8 cellular contexts compared by ENCODE assay signal in the genomic region with DNA sequence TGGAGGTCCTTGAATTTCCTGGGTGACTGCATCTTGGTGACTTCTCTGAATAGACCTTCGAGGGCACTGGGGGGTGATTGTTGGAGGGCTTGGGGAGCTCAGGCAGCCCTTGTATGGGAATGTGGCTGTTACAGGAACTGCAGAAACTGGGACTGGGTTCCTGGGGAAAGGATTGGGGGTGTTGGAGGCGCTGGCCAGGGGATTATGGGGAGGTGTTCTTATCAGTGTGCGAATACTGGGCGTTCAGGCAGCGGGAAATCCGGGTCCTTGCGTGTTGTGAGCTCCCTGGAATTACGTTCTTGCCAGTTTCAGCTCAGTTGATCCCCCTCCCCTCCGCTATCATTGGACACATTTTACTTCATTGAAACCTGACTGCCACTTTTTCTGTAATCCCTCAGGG. TPM values are rescaled to one million over a fixed set of nuclear protein-coding genes. Genes with fewer than 3 reads are reported as not detected.
A peak's percentile ranks its signal among the peaks of the same experiment; 100 is the strongest.
DNase-seq lines count a peak whose midpoint lies in the region; ATAC-seq and TF ChIP-seq lines count a peak whose summit lies in the region.
"Not testable (repeated sequence)": the region's sequence is repeated elsewhere in the genome, so short reads cannot be mapped to it uniquely, and the experiment has no call there.

No MANE protein-coding gene starts in this region.

- not testable (repeated sequence) for TF ChIP-seq EP300 in SK-N-SH (IDR thresholded peaks at IDR 0.05; ENCODE audit: borderline replicate concordance in 1 of 2, low read depth in 1 of 2, low read length in 1 of 2)

- H2AFZ ChIP-seq in SK-N-SH (ENCODE audit: low read depth); mammary epithelial cell (ENCODE audit: low read depth, low read length): not testable (repeated sequence)

- not testable (repeated sequence) for H3K9ac ChIP-seq in HUES6 (ENCODE audit: low read length); mammary epithelial cell (ENCODE audit: insufficient read depth, low read length)
- peak overlapping the region; percentile 80; the same call in 1 of the 2 replicates for H3K9ac ChIP-seq in SK-N-SH

- TF ChIP-seq CTCF in CD4-positive, alpha-beta T cell (IDR thresholded peaks at IDR 0.05); SK-N-SH (IDR thresholded peaks at IDR 0.05); mammary epithelial cell (conservative IDR thresholded peaks at IDR 0.05 in 1 of 2, IDR thresholded peaks at IDR 0.05 in 1 of 2; ENCODE audit: extremely low read depth in 1 of 2, insufficient read depth in 1 of 2, low read depth in 1 of 2, low read length in 2 of 2); fibroblast of villous mesenchyme (IDR thresholded peaks at IDR 0.05; ENCODE audit: insufficient read depth, low read depth, low read length); nephron (IDR thresholded peaks at IDR 0.05; ENCODE audit: unreplicated experiment in 3 of 3); type B pancreatic cell (conservative IDR thresholded peaks at IDR 0.05): not testable (repeated sequence)

- H3F3A ChIP-seq in SK-N-SH (replicated peaks; ENCODE audit: insufficient read depth), result not testable (repeated sequence)

- in situ Hi-C loops in mammary epithelial cell (cut with MboI; ENCODE audit: low sequenced_read_pairs in 2 of 2), result not testable (repeated sequence)

- H3K27me3 Mint-ChIP-seq in CD4-positive, alpha-beta T cell; activated T-cell treated with anti-CD3 and anti-CD28 coated beads, Interleukin-2, amount 50 U/mL, for 4 hours (ENCODE audit: low read depth); nephron (ENCODE audit: low read depth); type B pancreatic cell: not testable (repeated sequence)

- H3K79me2 ChIP-seq in SK-N-SH (ENCODE audit: insufficient read depth), result peaks cover 65% of the 10 kb centered on the region
- H3K79me2 ChIP-seq in mammary epithelial cell (ENCODE audit: insufficient read depth, low read length), result peaks cover 58% of the 10 kb centered on the region

- H3K4me2 ChIP-seq in SK-N-SH, result peak overlapping the region; percentile 86
- H3K4me2 ChIP-seq in mammary epithelial cell (ENCODE audit: insufficient read depth, low read depth, low read length), result peak overlapping the region; percentile 70

- BruUV-seq in mammary epithelial cell (replicated peaks; lab: Mats Ljungman, UMichigan), result not testable (repeated sequence)

- H3K9me3 Mint-ChIP-seq in CD4-positive, alpha-beta T cell; activated T-cell treated with anti-CD3 and anti-CD28 coated beads, Interleukin-2, amount 50 U/mL, for 4 hours; nephron; type B pancreatic cell: not testable (repeated sequence)

- peaks cover 36% of the 10 kb centered on the region for H4K20me1 ChIP-seq in SK-N-SH (ENCODE audit: insufficient read depth)
- not testable (repeated sequence) for H4K20me1 ChIP-seq in mammary epithelial cell (ENCODE audit: insufficient read depth, low read length)

- dilution Hi-C loops in mammary epithelial cell (cut with HindIII; ENCODE audit: low sequenced_read_pairs), result not testable (repeated sequence)

- 66% methylated on average over 8 of the region's 9 CpGs for WGBS in SK-N-SH (ENCODE audit: low lambda C conversion rate)
- 100% methylated on average over 8 of the region's 9 CpGs for WGBS in mammary epithelial cell (ENCODE audit: low coverage, missing lambda C conversion rate)

- H3K36me3 ChIP-seq in HUES6 (ENCODE audit: control insufficient read depth, insufficient read depth, low read length), result peaks cover 24% of the 10 kb centered on the region
- H3K36me3 ChIP-seq in SK-N-SH (replicated peaks in 1 of 2; ENCODE audit: control insufficient read depth in 1 of 2, insufficient read depth in 2 of 2, low read length in 1 of 2), result peaks cover 23 to 24% of the 10 kb centered on the region in 2 experiments
- peaks cover 12% of the 10 kb centered on the region for H3K36me3 ChIP-seq in mammary epithelial cell (ENCODE audit: insufficient read depth, low read length)

- H3K27me3 ChIP-seq in CD4-positive, alpha-beta T cell (ENCODE audit: control insufficient read depth, insufficient read depth, low read length); HUES6 (ENCODE audit: control insufficient read depth, insufficient read depth, low read length); SK-N-SH (ENCODE audit: insufficient read depth); mammary epithelial cell (ENCODE audit: insufficient read depth, low read length): not testable (repeated sequence)

- H3K9me3 ChIP-seq in CD4-positive, alpha-beta T cell (ENCODE audit: control insufficient read depth, low read length); HUES6 (ENCODE audit: control insufficient read depth, insufficient read depth, low read depth, low read length); SK-N-SH; mammary epithelial cell (replicated peaks; ENCODE audit: insufficient read depth, low read length): not testable (repeated sequence)

- peak overlapping the region; percentile 72 for H3K27ac Mint-ChIP-seq in CD4-positive, alpha-beta T cell
- H3K27ac Mint-ChIP-seq in nephron (peak overlapping the region in 1 of 3 experiments; percentile 8), type B pancreatic cell (peak overlapping the region; percentile 87)

- CTCF ChIA-PET in CD4-positive, alpha-beta T cell (lab: Charles Lee); SK-N-SH (lab: Yijun Ruan, JAX); mammary epithelial cell (lab: Charles Lee; ENCODE audit: low non-redundant PET): not testable (repeated sequence)

- H3K4me1 ChIP-seq in HUES6 (ENCODE audit: control insufficient read depth, insufficient read depth, low read length); SK-N-SH (ENCODE audit: control insufficient read depth in 1 of 2, insufficient read depth in 2 of 2, low read depth in 1 of 2, low read length in 1 of 2); mammary epithelial cell (ENCODE audit: insufficient read depth, low read length): not testable (repeated sequence)

- POLR2A ChIA-PET in CD4-positive, alpha-beta T cell (lab: Charles Lee), result not testable (repeated sequence)
- POLR2A ChIA-PET in SK-N-SH (lab: Yijun Ruan, JAX), result interaction anchor here (0.6 kb wide), 1 partner anchor 73 kb away, joined by 5 read pairs; no protein-coding TSS in a partner anchor

- H3K9me2 ChIP-seq in SK-N-SH, result not testable (repeated sequence)

- DNase-seq in CD4-positive, alpha-beta T cell; SK-N-SH; activated T-cell treated with anti-CD3 and anti-CD28 coated beads, Interleukin-2, amount 50 U/mL, for 4 hours; mammary epithelial cell; fibroblast of villous mesenchyme (ENCODE audit: low read depth); type B pancreatic cell (ENCODE audit: extremely low spot score, unreplicated experiment): not testable (repeated sequence)

- TF ChIP-seq RAD21 in SK-N-SH (IDR thresholded peaks at IDR 0.05; ENCODE audit: low read length), result not testable (repeated sequence)

- not testable (repeated sequence) for ATAC-seq in CD4-positive, alpha-beta T cell (ENCODE audit: poor library complexity); activated T-cell treated with anti-CD3 and anti-CD28 coated beads, Interleukin-2, amount 50 U/mL, for 4 hours

- peaks cover 44% of the 10 kb centered on the region for H3K36me3 Mint-ChIP-seq in CD4-positive, alpha-beta T cell (ENCODE audit: low read depth)
- H3K36me3 Mint-ChIP-seq in activated T-cell treated with anti-CD3 and anti-CD28 coated beads, Interleukin-2, amount 50 U/mL, for 4 hours (ENCODE audit: insufficient read depth), result peaks cover 12% of the 10 kb centered on the region
- H3K36me3 Mint-ChIP-seq in nephron (ENCODE audit: low read depth), result peaks cover 16% of the 10 kb centered on the region
- H3K36me3 Mint-ChIP-seq in type B pancreatic cell, result not testable (repeated sequence)

- H3K27ac ChIP-seq in CD4-positive, alpha-beta T cell (ENCODE audit: low read depth, low read length); HUES6 (ENCODE audit: low read depth, low read length); SK-N-SH (ENCODE audit: low read depth in 2 of 2, low read length in 1 of 2); mammary epithelial cell (ENCODE audit: insufficient read depth, low read depth, low read length): not testable (repeated sequence)

- peak overlapping the region; percentile 91 for H3K4me3 Mint-ChIP-seq in CD4-positive, alpha-beta T cell
- H3K4me3 Mint-ChIP-seq in activated T-cell treated with anti-CD3 and anti-CD28 coated beads, Interleukin-2, amount 50 U/mL, for 4 hours, result peak overlapping the region; percentile 77
- H3K4me3 Mint-ChIP-seq in nephron, result peak overlapping the region; percentile 85 to 95 (median 93)
- H3K4me3 Mint-ChIP-seq in type B pancreatic cell, result peak overlapping the region; percentile 92

- peak overlapping the region; percentile 49; the same call in 1 of the 2 replicates for H3K4me3 ChIP-seq in HUES6 (ENCODE audit: low read depth, low read length)
- H3K4me3 ChIP-seq in SK-N-SH (ENCODE audit: low read depth in 2 of 2, low read length in 1 of 2), result peak overlapping the region; percentile 68 to 93; a peak in 3 of 4 replicates
- peak overlapping the region in 2 of 3 experiments; percentile 14 to 25 for H3K4me3 ChIP-seq in mammary epithelial cell (replicated peaks in 1 of 3; ENCODE audit: insufficient read depth in 1 of 3, low read depth in 2 of 3, low read length in 3 of 3)
- H3K4me3 ChIP-seq in fibroblast of villous mesenchyme (ENCODE audit: low read depth, low read length), result peak overlapping the region; percentile 39

- peaks cover 42% of the 10 kb centered on the region for H3K4me1 Mint-ChIP-seq in CD4-positive, alpha-beta T cell (ENCODE audit: low read depth)
- peaks cover 30% of the 10 kb centered on the region for H3K4me1 Mint-ChIP-seq in activated T-cell treated with anti-CD3 and anti-CD28 coated beads, Interleukin-2, amount 50 U/mL, for 4 hours (ENCODE audit: low read depth)
- H3K4me1 Mint-ChIP-seq in nephron, result peaks cover 27% of the 10 kb centered on the region
- H3K4me1 Mint-ChIP-seq in type B pancreatic cell (ENCODE audit: unreplicated experiment), result peaks cover 20% of the 10 kb centered on the region

- intact Hi-C loops in CD4-positive, alpha-beta T cell (cut with DNase I, micrococcal nuclease), result loop anchor here in 1 of 2 experiments (5.0 kb wide), 2 partner anchors 169 to 199 kb away; partner anchors contain the start of gene EXOC3
- intact Hi-C loops in mammary epithelial cell (cut with micrococcal nuclease), result loop anchor here (5.0 kb wide), 1 partner anchor 619 kb away; the partner anchor contains the start of genes BRD9 and TRIP13

RNA-seq across cellular contexts. Expression of gene PDCD6, which starts 1.6 kb away (rescaled TPM):
- 10 to 100 TPM; 36.9 to 38.1 TPM for total RNA-seq in CD4-positive, alpha-beta T cell
- 323 and 347 TPM in 2 replicates for polyA plus RNA-seq in SK-N-SH (2012; rRNA removed)
- polyA plus RNA-seq in SK-N-SH (2012; cell fraction: cytosol; rRNA removed), result 349 and 362 TPM in 2 replicates
- polyA plus RNA-seq in SK-N-SH (2012; cell fraction: nucleus; rRNA removed), result 226 and 288 TPM in 2 replicates
- 100 to 1,000 TPM in 2 of 3 donors, 10 to 100 TPM in 1; 98.9 to 107 (median 101) TPM for total RNA-seq in activated T-cell treated with anti-CD3 and anti-CD28 coated beads, Interleukin-2, amount 50 U/mL, for 4 hours
- 100 to 1,000 TPM in 1 of 2 donors, 10 to 100 TPM in 1; 77.7 to 167 TPM for total RNA-seq in mammary epithelial cell
- 252 TPM for polyA plus RNA-seq in mammary epithelial cell
- 101 TPM for polyA minus RNA-seq in mammary epithelial cell
- total RNA-seq in fibroblast of villous mesenchyme, result 72.2 and 84.6 TPM in 2 replicates
- total RNA-seq in type B pancreatic cell (ENCODE audit: low replicate concordance), result 90.8 and 107 TPM in 2 replicates

RNA-seq across cellular contexts. Expression of gene AHRR, which starts 48.4 kb away (rescaled TPM):
- under 1 TPM; 0.45 to 0.63 TPM for total RNA-seq in CD4-positive, alpha-beta T cell
- polyA plus RNA-seq in SK-N-SH (2012; rRNA removed), result 0.71 and 0.99 TPM in 2 replicates
- 0.40 and 0.49 TPM in 2 replicates for polyA plus RNA-seq in SK-N-SH (2012; cell fraction: cytosol; rRNA removed)
- polyA plus RNA-seq in SK-N-SH (2012; cell fraction: nucleus; rRNA removed), result 3.2 and 3.3 TPM in 2 replicates
- 10 to 100 TPM; 17.2 to 22.8 (median 22.2) TPM for total RNA-seq in activated T-cell treated with anti-CD3 and anti-CD28 coated beads, Interleukin-2, amount 50 U/mL, for 4 hours
- 1 to 10 TPM; 1.7 to 2.9 TPM for total RNA-seq in mammary epithelial cell
- polyA plus RNA-seq in mammary epithelial cell, result 0.25 TPM
- 1.0 TPM for polyA minus RNA-seq in mammary epithelial cell
- total RNA-seq in fibroblast of villous mesenchyme, result 22.5 and 35.1 TPM in 2 replicates
- 7.9 and 13.4 TPM in 2 replicates for total RNA-seq in type B pancreatic cell (ENCODE audit: low replicate concordance)

RNA-seq across cellular contexts. Expression of gene SDHA, which starts 55.0 kb away (rescaled TPM):
- total RNA-seq in CD4-positive, alpha-beta T cell, result 100 to 1,000 TPM; 244 to 245 TPM
- 95.7 and 106 TPM in 2 replicates for polyA plus RNA-seq in SK-N-SH (2012; rRNA removed)
- 70.6 and 86.5 TPM in 2 replicates for polyA plus RNA-seq in SK-N-SH (2012; cell fraction: cytosol; rRNA removed)
- polyA plus RNA-seq in SK-N-SH (2012; cell fraction: nucleus; rRNA removed), result 76.6 and 77.1 TPM in 2 replicates
- total RNA-seq in activated T-cell treated with anti-CD3 and anti-CD28 coated beads, Interleukin-2, amount 50 U/mL, for 4 hours, result 100 to 1,000 TPM in 2 of 3 donors, 10 to 100 TPM in 1; 73.1 to 120 (median 104) TPM
- 100 to 1,000 TPM in 1 of 2 donors, 10 to 100 TPM in 1; 73.8 to 197 TPM for total RNA-seq in mammary epithelial cell
- 128 TPM for polyA plus RNA-seq in mammary epithelial cell
- polyA minus RNA-seq in mammary epithelial cell, result 231 TPM
- total RNA-seq in fibroblast of villous mesenchyme, result 84.4 and 87.2 TPM in 2 replicates
- total RNA-seq in type B pancreatic cell (ENCODE audit: low replicate concordance), result 143 and 179 TPM in 2 replicates

RNA-seq across cellular contexts. Expression of gene CCDC127, which starts 55.1 kb away (rescaled TPM):
- total RNA-seq in CD4-positive, alpha-beta T cell, result 1 to 10 TPM; 1.9 to 2.8 TPM
- 3.7 and 3.9 TPM in 2 replicates for polyA plus RNA-seq in SK-N-SH (2012; rRNA removed)
- polyA plus RNA-seq in SK-N-SH (2012; cell fraction: cytosol; rRNA removed), result 3.7 and 3.9 TPM in 2 replicates
- 3.1 TPM in 2 replicates for polyA plus RNA-seq in SK-N-SH (2012; cell fraction: nucleus; rRNA removed)
- 1 to 10 TPM; 4.7 to 7.8 (median 5.7) TPM for total RNA-seq in activated T-cell treated with anti-CD3 and anti-CD28 coated beads, Interleukin-2, amount 50 U/mL, for 4 hours
- total RNA-seq in mammary epithelial cell, result 1 to 10 TPM; 4.5 to 7.4 TPM
- polyA plus RNA-seq in mammary epithelial cell, result 3.1 TPM
- 1.8 TPM for polyA minus RNA-seq in mammary epithelial cell
- total RNA-seq in fibroblast of villous mesenchyme, result 4.2 and 4.3 TPM in 2 replicates
- total RNA-seq in type B pancreatic cell (ENCODE audit: low replicate concordance), result 6.0 and 10.8 TPM in 2 replicates

Comparison
In these comparisons a context has a peak if more than half of its experiments do, and no peak if none do; other contexts are left out.
1. H3K4me3 ChIP-seq: peak in every context shown above with its lines; median percentile 80 in SK-N-SH; 49 in HUES6; 39 in fibroblast of villous mesenchyme; 20 in mammary epithelial cell.